8 cellular contexts compared by ENCODE assay signal in genomic region chr6:70413829-70414494, GRCh38. TPM values are rescaled to one million over a fixed set of nuclear protein-coding genes. Genes with fewer than 3 reads are reported as not detected.
DNase-seq lines count a peak whose midpoint lies in the region; ATAC-seq and TF ChIP-seq lines count a peak whose summit lies in the region.

No MANE protein-coding gene starts in this region.

- H3K4me3 ChIP-seq in WI38 (ENCODE audit: low read depth, low read length) (peak overlapping the region; percentile 95), fibroblast of the aortic adventitia (ENCODE audit: low read depth, low read length) (peak overlapping the region; percentile 89)

- H3K27me3 Mint-ChIP-seq in activated CD4-positive, alpha-beta T cell treated with anti-CD3 and anti-CD28 coated beads, Interleukin-2, amount 10 ng/mL, durations not matched to agents 24 days and 14 days = peaks cover 5% of the 10 kb centered on the region
- peaks cover 7% of the 10 kb centered on the region for H3K27me3 Mint-ChIP-seq in nephron progenitor cell (ENCODE audit: low read depth, poor library complexity)

- H3K4me3 Mint-ChIP-seq in activated CD4-positive, alpha-beta T cell treated with anti-CD3 and anti-CD28 coated beads, Interleukin-2, amount 10 ng/mL, durations not matched to agents 24 days and 14 days = peak overlapping the region; percentile 92
- H3K4me3 Mint-ChIP-seq in nephron progenitor cell = peak overlapping the region; percentile 93

- H3K27ac ChIP-seq in KOPT-K1 (ENCODE audit: low read depth, low read length, poor library complexity, severe bottlenecking) = peak overlapping the region; percentile 64

- H3K9me3 Mint-ChIP-seq in activated CD4-positive, alpha-beta T cell treated with anti-CD3 and anti-CD28 coated beads, Interleukin-2, amount 10 ng/mL, durations not matched to agents 24 days and 14 days = no peaks in the 10 kb centered on the region
- no peaks in the 10 kb centered on the region for H3K9me3 Mint-ChIP-seq in nephron progenitor cell

- no peaks in the 10 kb centered on the region for H3K9me3 ChIP-seq in KOPT-K1 (ENCODE audit: insufficient read depth, low read length, poor library complexity, severe bottlenecking)

- DNase-seq in activated CD4-positive, alpha-beta T cell treated with anti-CD3 and anti-CD28 coated beads, Interleukin-2, amount 10 ng/mL, durations not matched to agents 24 days and 14 days = peak; percentile 73
- DNase-seq in activated CD4-positive, alpha-beta T cell treated with anti-CD3 and anti-CD28 coated beads, Interleukin-2, amount 50 U/mL, for 48 hours = no peak
- DNase-seq in fibroblast of the aortic adventitia (ENCODE audit: low read depth) = peak; percentile 10
- peak; percentile 72 for DNase-seq in nephron progenitor cell
- no peak for DNase-seq in NCI-H1930 (lab: John Stamatoyannopoulos, UW)

- peak; percentile 22 for ATAC-seq in GM21825 (IDR thresholded peaks at IDR 0.05; ENCODE audit: unreplicated experiment)

- intact Hi-C loops in activated CD4-positive, alpha-beta T cell treated with anti-CD3 and anti-CD28 coated beads, Interleukin-2, amount 10 ng/mL, durations not matched to agents 24 days and 14 days (cut with micrococcal nuclease) = loop anchor here (1.0 to 10.0 kb wide), 5 partner anchors 153 to 871 kb away; partner anchors contain the start of genes LMBRD1, OGFRL1, SDHAF4 and SMAP1

- no peaks in the 10 kb centered on the region for H3K36me3 ChIP-seq in KOPT-K1 (ENCODE audit: insufficient read depth, low read length)

- TF ChIP-seq CTCF in WI38 (IDR thresholded peaks at IDR 0.05; ENCODE audit: low read depth, low read length) = no peak
- TF ChIP-seq CTCF in fibroblast of the aortic adventitia (IDR thresholded peaks at IDR 0.05; ENCODE audit: insufficient read depth, low read length) = no peak
- no peak for TF ChIP-seq CTCF in nephron progenitor cell (IDR thresholded peaks at IDR 0.05)

- peaks cover 27% of the 10 kb centered on the region for H3K4me1 Mint-ChIP-seq in activated CD4-positive, alpha-beta T cell treated with anti-CD3 and anti-CD28 coated beads, Interleukin-2, amount 10 ng/mL, durations not matched to agents 24 days and 14 days
- H3K4me1 Mint-ChIP-seq in nephron progenitor cell = peaks cover 26% of the 10 kb centered on the region

- H3K27ac Mint-ChIP-seq in activated CD4-positive, alpha-beta T cell treated with anti-CD3 and anti-CD28 coated beads, Interleukin-2, amount 10 ng/mL, durations not matched to agents 24 days and 14 days = peak overlapping the region; percentile 87
- H3K27ac Mint-ChIP-seq in nephron progenitor cell = peak overlapping the region; percentile 18

- peaks cover 8% of the 10 kb centered on the region for H3K36me3 Mint-ChIP-seq in activated CD4-positive, alpha-beta T cell treated with anti-CD3 and anti-CD28 coated beads, Interleukin-2, amount 10 ng/mL, durations not matched to agents 24 days and 14 days (ENCODE audit: low read depth)
- peaks cover 17% of the 10 kb centered on the region for H3K36me3 Mint-ChIP-seq in nephron progenitor cell (ENCODE audit: low read depth)

RNA-seq across cellular contexts. Expression of gene FAM135A, which starts 0.7 kb away (rescaled TPM):
- 7.7 and 10.5 TPM in 2 replicates for total RNA-seq in activated CD4-positive, alpha-beta T cell treated with anti-CD3 and anti-CD28 coated beads, Interleukin-2, amount 10 ng/mL, durations not matched to agents 24 days and 14 days
- total RNA-seq in fibroblast of the aortic adventitia (ENCODE audit: low replicate concordance) = 15.4 and 21.0 TPM in 2 replicates

Comparison
In these comparisons a context has a peak if more than half of its experiments do, and no peak if none do; other contexts are left out.
1. DNase-seq: peak in activated CD4-positive, alpha-beta T cell treated with anti-CD3 and anti-CD28 coated beads, Interleukin-2, amount 10 ng/mL, durations not matched to agents 24 days and 14 days (single experiment), fibroblast of the aortic adventitia (single experiment) and nephron progenitor cell (single experiment); none in activated CD4-positive, alpha-beta T cell treated with anti-CD3 and anti-CD28 coated beads, Interleukin-2, amount 50 U/mL, for 48 hours (0 of 2) and NCI-H1930 (0 of 2).